1 cellular context compared by ENCODE assay signal in the genomic region with DNA sequence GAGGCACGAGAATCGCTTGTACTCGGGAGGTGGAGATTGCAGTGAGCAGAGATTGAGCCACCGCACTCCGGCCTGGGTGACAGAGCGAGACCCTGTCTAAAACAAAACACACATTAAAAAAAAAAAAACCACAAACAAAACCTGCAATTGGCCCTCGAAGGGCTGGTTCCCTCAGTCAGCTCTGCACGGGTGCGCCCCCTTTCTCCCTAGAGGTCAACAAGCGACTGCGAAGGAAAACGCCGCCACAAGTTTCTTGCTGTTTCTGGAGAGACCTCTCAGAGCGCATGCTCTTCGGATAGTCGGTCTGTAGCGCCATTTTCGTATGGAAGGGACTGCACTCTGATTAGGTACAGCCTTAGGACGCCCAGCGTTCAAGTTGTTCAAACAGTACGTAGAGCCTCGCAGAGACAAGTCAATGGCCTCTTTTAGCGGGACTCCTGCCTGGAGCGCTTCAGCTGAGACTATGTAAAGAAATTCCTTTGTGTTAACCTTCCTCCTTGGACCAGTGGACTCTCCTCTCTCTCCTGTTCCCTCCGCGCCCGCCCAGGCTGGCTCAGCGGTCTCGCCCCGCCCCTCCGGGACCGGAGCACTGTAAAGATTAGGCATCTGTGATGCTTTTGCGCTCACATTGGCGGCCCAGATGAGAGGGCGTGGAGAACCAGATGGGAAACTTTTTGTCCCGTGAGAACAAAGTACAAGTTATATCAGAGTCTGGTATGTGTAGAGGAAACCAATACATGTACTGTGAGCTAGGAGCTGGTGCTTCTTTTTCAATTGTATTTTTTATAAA.
TF ChIP-seq lines count a peak whose summit lies in the region.

No MANE protein-coding gene starts in this region.

TF ChIP-seq in HEK293, 187 proteins besides CTCF, POLR2A, EP300 and RAD21 (continued from another document and continues in another):
- TF ChIP-seq, protein P1, sequence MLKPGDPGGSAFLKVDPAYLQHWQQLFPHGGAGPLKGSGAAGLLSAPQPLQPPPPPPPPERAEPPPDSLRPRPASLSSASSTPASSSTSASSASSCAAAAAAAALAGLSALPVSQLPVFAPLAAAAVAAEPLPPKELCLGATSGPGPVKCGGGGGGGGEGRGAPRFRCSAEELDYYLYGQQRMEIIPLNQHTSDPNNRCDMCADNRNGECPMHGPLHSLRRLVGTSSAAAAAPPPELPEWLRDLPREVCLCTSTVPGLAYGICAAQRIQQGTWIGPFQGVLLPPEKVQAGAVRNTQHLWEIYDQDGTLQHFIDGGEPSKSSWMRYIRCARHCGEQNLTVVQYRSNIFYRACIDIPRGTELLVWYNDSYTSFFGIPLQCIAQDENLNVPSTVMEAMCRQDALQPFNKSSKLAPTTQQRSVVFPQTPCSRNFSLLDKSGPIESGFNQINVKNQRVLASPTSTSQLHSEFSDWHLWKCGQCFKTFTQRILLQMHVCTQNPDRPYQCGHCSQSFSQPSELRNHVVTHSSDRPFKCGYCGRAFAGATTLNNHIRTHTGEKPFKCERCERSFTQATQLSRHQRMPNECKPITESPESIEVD (tag by site-specific recombination; IDR thresholded peaks at IDR 0.05) = no peak
- TF ChIP-seq ZNF341 (tag by site-specific recombination; IDR thresholded peaks at IDR 0.05; ENCODE audit: low read depth) (no peak), ZNF221 (tag by site-specific recombination; IDR thresholded peaks at IDR 0.05; ENCODE audit: borderline replicate concordance) (no peak), ZNF596 (tag by site-specific recombination; IDR thresholded peaks at IDR 0.05) (no peak), WT1 (tag by site-specific recombination; IDR thresholded peaks at IDR 0.05) (no peak), ZNF510 (tag by site-specific recombination; IDR thresholded peaks at IDR 0.05; ENCODE audit: insufficient replicate concordance) (no peak), ZBTB8A (tag by site-specific recombination; IDR thresholded peaks at IDR 0.05) (peak; percentile 62; the same call in 1 of the 2 replicates), ZNF529 (tag by site-specific recombination; IDR thresholded peaks at IDR 0.05; ENCODE audit: insufficient replicate concordance) (no peak), ZNF585B (tag by site-specific recombination; IDR thresholded peaks at IDR 0.05) (no peak), MZF1 (tag by site-specific recombination; IDR thresholded peaks at IDR 0.05; ENCODE audit: borderline replicate concordance) (peak; percentile 45; the same call in 1 of the 2 replicates), ZNF2 (tag by site-specific recombination; IDR thresholded peaks at IDR 0.05) (0 out of 2 replicates have a peak, but pooled peaks have one; percentile 30), BCL11A (tag by site-specific recombination; IDR thresholded peaks at IDR 0.05; ENCODE audit: low read depth) (no peak), ZBTB48 (tag by site-specific recombination; IDR thresholded peaks at IDR 0.05) (peak; percentile 56; the same call in 1 of the 2 replicates), ZNF473 (tag by site-specific recombination; IDR thresholded peaks at IDR 0.05) (no peak), ZSCAN30 (tag by site-specific recombination; IDR thresholded peaks at IDR 0.05) (no peak; the same call in 1 of the 2 replicates), RBAK (tag by site-specific recombination; IDR thresholded peaks at IDR 0.05) (no peak), ZNF23 (tag by site-specific recombination; IDR thresholded peaks at IDR 0.05; ENCODE audit: borderline replicate concordance) (no peak), ZNF558 (tag by site-specific recombination; IDR thresholded peaks at IDR 0.05) (no peak), ZNF626 (tag by site-specific recombination; IDR thresholded peaks at IDR 0.05) (no peak), ZNF530 (tag by site-specific recombination; IDR thresholded peaks at IDR 0.05; ENCODE audit: low read depth) (no peak), SP2 (tag by site-specific recombination; IDR thresholded peaks at IDR 0.05) (peak; percentile 81), ZNF274 (IDR thresholded peaks at IDR 0.05; ENCODE audit: low read length) (no peak), ZNF274 (tag by site-specific recombination; IDR thresholded peaks at IDR 0.05; ENCODE audit: borderline replicate concordance) (no peak), ZNF169 (tag by site-specific recombination; IDR thresholded peaks at IDR 0.05) (no peak), ZSCAN16 (tag by site-specific recombination; IDR thresholded peaks at IDR 0.05) (no peak; the same call in 1 of the 2 replicates)
- TF ChIP-seq, protein P2, sequence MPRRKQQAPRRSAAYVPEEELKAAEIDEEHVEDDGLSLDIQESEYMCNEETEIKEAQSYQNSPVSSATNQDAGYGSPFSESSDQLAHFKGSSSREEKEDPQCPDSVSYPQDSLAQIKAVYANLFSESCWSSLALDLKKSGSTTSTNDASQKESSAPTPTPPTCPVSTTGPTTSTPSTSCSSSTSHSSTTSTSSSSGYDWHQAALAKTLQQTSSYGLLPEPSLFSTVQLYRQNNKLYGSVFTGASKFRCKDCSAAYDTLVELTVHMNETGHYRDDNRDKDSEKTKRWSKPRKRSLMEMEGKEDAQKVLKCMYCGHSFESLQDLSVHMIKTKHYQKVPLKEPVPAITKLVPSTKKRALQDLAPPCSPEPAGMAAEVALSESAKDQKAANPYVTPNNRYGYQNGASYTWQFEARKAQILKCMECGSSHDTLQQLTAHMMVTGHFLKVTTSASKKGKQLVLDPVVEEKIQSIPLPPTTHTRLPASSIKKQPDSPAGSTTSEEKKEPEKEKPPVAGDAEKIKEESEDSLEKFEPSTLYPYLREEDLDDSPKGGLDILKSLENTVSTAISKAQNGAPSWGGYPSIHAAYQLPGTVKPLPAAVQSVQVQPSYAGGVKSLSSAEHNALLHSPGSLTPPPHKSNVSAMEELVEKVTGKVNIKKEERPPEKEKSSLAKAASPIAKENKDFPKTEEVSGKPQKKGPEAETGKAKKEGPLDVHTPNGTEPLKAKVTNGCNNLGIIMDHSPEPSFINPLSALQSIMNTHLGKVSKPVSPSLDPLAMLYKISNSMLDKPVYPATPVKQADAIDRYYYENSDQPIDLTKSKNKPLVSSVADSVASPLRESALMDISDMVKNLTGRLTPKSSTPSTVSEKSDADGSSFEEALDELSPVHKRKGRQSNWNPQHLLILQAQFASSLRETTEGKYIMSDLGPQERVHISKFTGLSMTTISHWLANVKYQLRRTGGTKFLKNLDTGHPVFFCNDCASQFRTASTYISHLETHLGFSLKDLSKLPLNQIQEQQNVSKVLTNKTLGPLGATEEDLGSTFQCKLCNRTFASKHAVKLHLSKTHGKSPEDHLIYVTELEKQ (tag by site-specific recombination; IDR thresholded peaks at IDR 0.05; ENCODE audit: borderline replicate concordance) = no peak
- TF ChIP-seq, protein P3, sequence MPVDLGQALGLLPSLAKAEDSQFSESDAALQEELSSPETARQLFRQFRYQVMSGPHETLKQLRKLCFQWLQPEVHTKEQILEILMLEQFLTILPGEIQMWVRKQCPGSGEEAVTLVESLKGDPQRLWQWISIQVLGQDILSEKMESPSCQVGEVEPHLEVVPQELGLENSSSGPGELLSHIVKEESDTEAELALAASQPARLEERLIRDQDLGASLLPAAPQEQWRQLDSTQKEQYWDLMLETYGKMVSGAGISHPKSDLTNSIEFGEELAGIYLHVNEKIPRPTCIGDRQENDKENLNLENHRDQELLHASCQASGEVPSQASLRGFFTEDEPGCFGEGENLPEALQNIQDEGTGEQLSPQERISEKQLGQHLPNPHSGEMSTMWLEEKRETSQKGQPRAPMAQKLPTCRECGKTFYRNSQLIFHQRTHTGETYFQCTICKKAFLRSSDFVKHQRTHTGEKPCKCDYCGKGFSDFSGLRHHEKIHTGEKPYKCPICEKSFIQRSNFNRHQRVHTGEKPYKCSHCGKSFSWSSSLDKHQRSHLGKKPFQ (tag by site-specific recombination; IDR thresholded peaks at IDR 0.05) = no peak
- TF ChIP-seq, protein P4, sequence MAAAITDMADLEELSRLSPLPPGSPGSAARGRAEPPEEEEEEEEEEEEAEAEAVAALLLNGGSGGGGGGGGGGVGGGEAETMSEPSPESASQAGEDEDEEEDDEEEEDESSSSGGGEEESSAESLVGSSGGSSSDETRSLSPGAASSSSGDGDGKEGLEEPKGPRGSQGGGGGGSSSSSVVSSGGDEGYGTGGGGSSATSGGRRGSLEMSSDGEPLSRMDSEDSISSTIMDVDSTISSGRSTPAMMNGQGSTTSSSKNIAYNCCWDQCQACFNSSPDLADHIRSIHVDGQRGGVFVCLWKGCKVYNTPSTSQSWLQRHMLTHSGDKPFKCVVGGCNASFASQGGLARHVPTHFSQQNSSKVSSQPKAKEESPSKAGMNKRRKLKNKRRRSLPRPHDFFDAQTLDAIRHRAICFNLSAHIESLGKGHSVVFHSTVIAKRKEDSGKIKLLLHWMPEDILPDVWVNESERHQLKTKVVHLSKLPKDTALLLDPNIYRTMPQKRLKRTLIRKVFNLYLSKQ (tag by site-specific recombination; IDR thresholded peaks at IDR 0.05; ENCODE audit: borderline replicate concordance) = no peak
- TF ChIP-seq, protein P5, sequence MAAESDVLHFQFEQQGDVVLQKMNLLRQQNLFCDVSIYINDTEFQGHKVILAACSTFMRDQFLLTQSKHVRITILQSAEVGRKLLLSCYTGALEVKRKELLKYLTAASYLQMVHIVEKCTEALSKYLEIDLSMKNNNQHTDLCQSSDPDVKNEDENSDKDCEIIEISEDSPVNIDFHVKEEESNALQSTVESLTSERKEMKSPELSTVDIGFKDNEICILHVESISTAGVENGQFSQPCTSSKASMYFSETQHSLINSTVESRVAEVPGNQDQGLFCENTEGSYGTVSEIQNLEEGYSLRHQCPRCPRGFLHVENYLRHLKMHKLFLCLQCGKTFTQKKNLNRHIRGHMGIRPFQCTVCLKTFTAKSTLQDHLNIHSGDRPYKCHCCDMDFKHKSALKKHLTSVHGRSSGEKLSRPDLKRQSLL (tag by site-specific recombination; IDR thresholded peaks at IDR 0.05) = peak; percentile 68
- TF ChIP-seq, protein P6, sequence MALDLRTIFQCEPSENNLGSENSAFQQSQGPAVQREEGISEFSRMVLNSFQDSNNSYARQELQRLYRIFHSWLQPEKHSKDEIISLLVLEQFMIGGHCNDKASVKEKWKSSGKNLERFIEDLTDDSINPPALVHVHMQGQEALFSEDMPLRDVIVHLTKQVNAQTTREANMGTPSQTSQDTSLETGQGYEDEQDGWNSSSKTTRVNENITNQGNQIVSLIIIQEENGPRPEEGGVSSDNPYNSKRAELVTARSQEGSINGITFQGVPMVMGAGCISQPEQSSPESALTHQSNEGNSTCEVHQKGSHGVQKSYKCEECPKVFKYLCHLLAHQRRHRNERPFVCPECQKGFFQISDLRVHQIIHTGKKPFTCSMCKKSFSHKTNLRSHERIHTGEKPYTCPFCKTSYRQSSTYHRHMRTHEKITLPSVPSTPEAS (tag by site-specific recombination; IDR thresholded peaks at IDR 0.05) = no peak
- TF ChIP-seq, protein P7, sequence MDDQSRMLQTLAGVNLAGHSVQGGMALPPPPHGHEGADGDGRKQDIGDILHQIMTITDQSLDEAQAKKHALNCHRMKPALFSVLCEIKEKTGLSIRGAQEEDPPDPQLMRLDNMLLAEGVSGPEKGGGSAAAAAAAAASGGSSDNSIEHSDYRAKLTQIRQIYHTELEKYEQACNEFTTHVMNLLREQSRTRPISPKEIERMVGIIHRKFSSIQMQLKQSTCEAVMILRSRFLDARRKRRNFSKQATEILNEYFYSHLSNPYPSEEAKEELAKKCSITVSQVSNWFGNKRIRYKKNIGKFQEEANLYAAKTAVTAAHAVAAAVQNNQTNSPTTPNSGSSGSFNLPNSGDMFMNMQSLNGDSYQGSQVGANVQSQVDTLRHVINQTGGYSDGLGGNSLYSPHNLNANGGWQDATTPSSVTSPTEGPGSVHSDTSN (CRISPR knock-in tag; IDR thresholded peaks at IDR 0.05) = no peak
- TF ChIP-seq, protein P8, sequence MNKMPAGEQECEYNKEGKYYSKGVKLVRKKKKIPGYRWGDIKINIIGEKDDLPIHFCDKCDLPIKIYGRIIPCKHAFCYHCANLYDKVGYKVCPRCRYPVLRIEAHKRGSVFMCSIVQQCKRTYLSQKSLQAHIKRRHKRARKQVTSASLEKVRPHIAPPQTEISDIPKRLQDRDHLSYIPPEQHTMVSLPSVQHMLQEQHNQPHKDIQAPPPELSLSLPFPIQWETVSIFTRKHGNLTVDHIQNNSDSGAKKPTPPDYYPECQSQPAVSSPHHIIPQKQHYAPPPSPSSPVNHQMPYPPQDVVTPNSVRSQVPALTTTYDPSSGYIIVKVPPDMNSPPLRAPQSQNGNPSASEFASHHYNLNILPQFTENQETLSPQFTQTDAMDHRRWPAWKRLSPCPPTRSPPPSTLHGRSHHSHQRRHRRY (tag by site-specific recombination; IDR thresholded peaks at IDR 0.05) = no peak
- TF ChIP-seq, protein P9, sequence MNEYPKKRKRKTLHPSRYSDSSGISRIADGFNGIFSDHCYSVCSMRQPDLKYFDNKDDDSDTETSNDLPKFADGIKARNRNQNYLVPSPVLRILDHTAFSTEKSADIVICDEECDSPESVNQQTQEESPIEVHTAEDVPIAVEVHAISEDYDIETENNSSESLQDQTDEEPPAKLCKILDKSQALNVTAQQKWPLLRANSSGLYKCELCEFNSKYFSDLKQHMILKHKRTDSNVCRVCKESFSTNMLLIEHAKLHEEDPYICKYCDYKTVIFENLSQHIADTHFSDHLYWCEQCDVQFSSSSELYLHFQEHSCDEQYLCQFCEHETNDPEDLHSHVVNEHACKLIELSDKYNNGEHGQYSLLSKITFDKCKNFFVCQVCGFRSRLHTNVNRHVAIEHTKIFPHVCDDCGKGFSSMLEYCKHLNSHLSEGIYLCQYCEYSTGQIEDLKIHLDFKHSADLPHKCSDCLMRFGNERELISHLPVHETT (tag by site-specific recombination; IDR thresholded peaks at IDR 0.05) = no peak
- TF ChIP-seq, protein P10, sequence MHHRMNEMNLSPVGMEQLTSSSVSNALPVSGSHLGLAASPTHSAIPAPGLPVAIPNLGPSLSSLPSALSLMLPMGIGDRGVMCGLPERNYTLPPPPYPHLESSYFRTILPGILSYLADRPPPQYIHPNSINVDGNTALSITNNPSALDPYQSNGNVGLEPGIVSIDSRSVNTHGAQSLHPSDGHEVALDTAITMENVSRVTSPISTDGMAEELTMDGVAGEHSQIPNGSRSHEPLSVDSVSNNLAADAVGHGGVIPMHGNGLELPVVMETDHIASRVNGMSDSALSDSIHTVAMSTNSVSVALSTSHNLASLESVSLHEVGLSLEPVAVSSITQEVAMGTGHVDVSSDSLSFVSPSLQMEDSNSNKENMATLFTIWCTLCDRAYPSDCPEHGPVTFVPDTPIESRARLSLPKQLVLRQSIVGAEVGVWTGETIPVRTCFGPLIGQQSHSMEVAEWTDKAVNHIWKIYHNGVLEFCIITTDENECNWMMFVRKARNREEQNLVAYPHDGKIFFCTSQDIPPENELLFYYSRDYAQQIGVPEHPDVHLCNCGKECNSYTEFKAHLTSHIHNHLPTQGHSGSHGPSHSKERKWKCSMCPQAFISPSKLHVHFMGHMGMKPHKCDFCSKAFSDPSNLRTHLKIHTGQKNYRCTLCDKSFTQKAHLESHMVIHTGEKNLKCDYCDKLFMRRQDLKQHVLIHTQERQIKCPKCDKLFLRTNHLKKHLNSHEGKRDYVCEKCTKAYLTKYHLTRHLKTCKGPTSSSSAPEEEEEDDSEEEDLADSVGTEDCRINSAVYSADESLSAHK (tag by site-specific recombination; IDR thresholded peaks at IDR 0.05) = no peak
- TF ChIP-seq, protein P11, sequence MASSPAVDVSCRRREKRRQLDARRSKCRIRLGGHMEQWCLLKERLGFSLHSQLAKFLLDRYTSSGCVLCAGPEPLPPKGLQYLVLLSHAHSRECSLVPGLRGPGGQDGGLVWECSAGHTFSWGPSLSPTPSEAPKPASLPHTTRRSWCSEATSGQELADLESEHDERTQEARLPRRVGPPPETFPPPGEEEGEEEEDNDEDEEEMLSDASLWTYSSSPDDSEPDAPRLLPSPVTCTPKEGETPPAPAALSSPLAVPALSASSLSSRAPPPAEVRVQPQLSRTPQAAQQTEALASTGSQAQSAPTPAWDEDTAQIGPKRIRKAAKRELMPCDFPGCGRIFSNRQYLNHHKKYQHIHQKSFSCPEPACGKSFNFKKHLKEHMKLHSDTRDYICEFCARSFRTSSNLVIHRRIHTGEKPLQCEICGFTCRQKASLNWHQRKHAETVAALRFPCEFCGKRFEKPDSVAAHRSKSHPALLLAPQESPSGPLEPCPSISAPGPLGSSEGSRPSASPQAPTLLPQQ (tag by site-specific recombination; IDR thresholded peaks at IDR 0.05) = 0 out of 2 replicates have a peak, but pooled peaks have one; percentile 12
